ENCODE assay signal across 8 cellular contexts in genomic region chr17:48131216-48131824, GRCh38. TPM values are rescaled to one million over a fixed set of nuclear protein-coding genes. Genes with fewer than 3 reads are reported as not detected.
DNase-seq lines count a peak whose midpoint lies in the region; ATAC-seq, FAIRE-seq and TF ChIP-seq lines count a peak whose summit lies in the region.

No MANE protein-coding gene starts in this region.

- no peak overlapping the region for H3K4me2 ChIP-seq in HepG2 (ENCODE audit: low read depth, low read length)

- POLR2A ChIA-PET in A673 (lab: Charles Lee; ENCODE audit: low non-redundant PET): no interaction called here
- POLR2A ChIA-PET in HepG2 (lab: Yijun Ruan, JAX): interaction anchor here (1.5 kb wide), 1 partner anchor 106 kb away, joined by 4 read pairs; no protein-coding TSS in a partner anchor

- TF ChIP-seq POLR2A in GM12892 (IDR thresholded peaks at IDR 0.05; ENCODE audit: low read depth, low read length): no peak
- no peak for TF ChIP-seq POLR2A in HepG2 (IDR thresholded peaks at IDR 0.05; ENCODE audit: insufficient read depth in 1 of 2, low read depth in 2 of 2, low read length in 2 of 2)

- 39% methylated on average over 4 of the region's 4 CpGs for WGBS in HepG2 (ENCODE audit: low lambda C conversion rate)

- H3K27ac Mint-ChIP-seq in stimulated activated effector memory CD8-positive, alpha-beta T cell treated with anti-CD3 and anti-CD28 coated beads, Interleukin-12 subunit alpha, Interleukin-12 subunit beta, amount 100 ng/mL, for 72 hours: peak overlapping the region; percentile 30

- TF ChIP-seq CTCF in A673 (conservative IDR thresholded peaks at IDR 0.05; ENCODE audit: low read depth, low read length): peak; percentile 92
- TF ChIP-seq CTCF in WERI-Rb-1 (IDR thresholded peaks at IDR 0.05; ENCODE audit: low read depth, low read length): peak; percentile 91
- peak; percentile 91 for TF ChIP-seq CTCF in HepG2 (CRISPR knock-in tag; IDR thresholded peaks at IDR 0.05)

- H3K4me1 Mint-ChIP-seq in stimulated activated effector memory CD8-positive, alpha-beta T cell treated with anti-CD3 and anti-CD28 coated beads, Interleukin-12 subunit alpha, Interleukin-12 subunit beta, amount 100 ng/mL, for 72 hours: peaks cover 4% of the 10 kb centered on the region

- CTCF ChIA-PET in A673 (lab: Charles Lee) (interaction anchor here (0.6 to 0.7 kb wide), 10 partner anchors 9 to 467 kb away, joined by 4 to 15 read pairs (median 6); no protein-coding TSS in a partner anchor), HepG2 (lab: Yijun Ruan, JAX; ENCODE audit: low intra/inter-chr PET ratio, low total read pairs) (interaction anchor here (2.1 to 3.0 kb wide), 2 partner anchors 51 to 106 kb away, joined by 31 to 42 read pairs; no protein-coding TSS in a partner anchor)

- H3K27ac ChIP-seq in A673 (ENCODE audit: low read depth, low read length, poor library complexity, severe bottlenecking): no peak overlapping the region
- no peak overlapping the region for H3K27ac ChIP-seq in WERI-Rb-1
- H3K27ac ChIP-seq in HepG2 (ENCODE audit: extremely low read length, insufficient read depth, low read length): no peak overlapping the region

- H2AFZ ChIP-seq in HepG2 (ENCODE audit: low read length): no peak overlapping the region

- FAIRE-seq in GM12892 (lab: Jason Lieb, UNC) (peak; percentile 86), HepG2 (lab: Jason Lieb, UNC) (peak; percentile 85)

- H3K4me3 ChIP-seq in A673 (ENCODE audit: low read depth, low read length, poor library complexity, severe bottlenecking): no peak overlapping the region
- no peak overlapping the region for H3K4me3 ChIP-seq in WERI-Rb-1 (ENCODE audit: low read depth, low read length)
- H3K4me3 ChIP-seq in HepG2 (replicated peaks in 1 of 3; ENCODE audit: insufficient read depth in 1 of 3, low read depth in 2 of 3, low read length in 3 of 3): no peak overlapping the region

- BruUV-seq in A673 (replicated peaks; lab: Mats Ljungman, UMichigan): no TSS peak
- BruUV-seq in HepG2 (replicated peaks; lab: Mats Ljungman, UMichigan): no TSS peak

- H3K4me3 Mint-ChIP-seq in stimulated activated effector memory CD8-positive, alpha-beta T cell treated with anti-CD3 and anti-CD28 coated beads, Interleukin-12 subunit alpha, Interleukin-12 subunit beta, amount 100 ng/mL, for 72 hours: no peak overlapping the region

- peak; percentile 75 for TF ChIP-seq RAD21 in HepG2 (CRISPR knock-in tag; IDR thresholded peaks at IDR 0.05)

- in situ Hi-C loops in HepG2 (cut with HindIII; ENCODE audit: extremely low pct_ligation_motif_present, low pct_unique_long_range_greater_than_20kb): loop anchor here (5.0 kb wide), 1 partner anchor 49 kb away; no protein-coding TSS in a partner anchor

- H3K27me3 ChIP-seq in A673 (replicated peaks; ENCODE audit: insufficient read depth, low read depth, low read length, poor library complexity) (no peaks in the 10 kb centered on the region), WERI-Rb-1 (ENCODE audit: insufficient read depth, low read depth, severe bottlenecking) (no peaks in the 10 kb centered on the region), HepG2 (ENCODE audit: control insufficient read depth in 1 of 2, insufficient read depth in 2 of 2, low read length in 2 of 2) (peaks cover 0 to 6% of the 10 kb centered on the region in 2 experiments; a peak in 1 of 5 replicates)

- H3K4me1 ChIP-seq in A673 (ENCODE audit: insufficient read depth, low read length, poor library complexity, severe bottlenecking) (no peaks in the 10 kb centered on the region), HepG2 (ENCODE audit: insufficient read depth, low read length) (no peaks in the 10 kb centered on the region)

- H3K79me2 ChIP-seq in HepG2 (ENCODE audit: insufficient read depth, low read length): no peaks in the 10 kb centered on the region

- no peaks in the 10 kb centered on the region for H3K36me3 ChIP-seq in A673 (ENCODE audit: insufficient read depth, low read length, poor library complexity, severe bottlenecking)
- no peaks in the 10 kb centered on the region for H3K36me3 ChIP-seq in WERI-Rb-1
- H3K36me3 ChIP-seq in HepG2 (replicated peaks in 1 of 2; ENCODE audit: control insufficient read depth in 1 of 2, insufficient read depth in 2 of 2, low read length in 2 of 2): no peaks in the 10 kb centered on the region

- TF ChIP-seq EP300 in HepG2 (IDR thresholded peaks at IDR 0.05; ENCODE audit: low read depth in 2 of 2, low read length in 2 of 2): no peak
- TF ChIP-seq EP300 in HepG2 (CRISPR knock-in tag; IDR thresholded peaks at IDR 0.05; ENCODE audit: borderline replicate concordance): no peak

- intact Hi-C loops in A673 (cut with micrococcal nuclease; ENCODE audit: unreplicated experiment): loop anchor here (1.0 to 2.0 kb wide), 2 partner anchors 51 to 106 kb away; no protein-coding TSS in a partner anchor
- intact Hi-C loops in HepG2 (cut with micrococcal nuclease; ENCODE audit: unreplicated experiment): loop anchor here (1.0 kb wide), 2 partner anchors 51 to 105 kb away; no protein-coding TSS in a partner anchor

- H3K9me3 Mint-ChIP-seq in stimulated activated effector memory CD8-positive, alpha-beta T cell treated with anti-CD3 and anti-CD28 coated beads, Interleukin-12 subunit alpha, Interleukin-12 subunit beta, amount 100 ng/mL, for 72 hours: no peaks in the 10 kb centered on the region

- no peaks in the 10 kb centered on the region for H3K9me3 ChIP-seq in A673 (ENCODE audit: low read depth, low read length, poor library complexity, severe bottlenecking)
- H3K9me3 ChIP-seq in WERI-Rb-1 (ENCODE audit: severe bottlenecking): no peaks in the 10 kb centered on the region
- no peaks in the 10 kb centered on the region for H3K9me3 ChIP-seq in HepG2 (ENCODE audit: low read length)

- no peaks in the 10 kb centered on the region for H4K20me1 ChIP-seq in HepG2 (ENCODE audit: insufficient read depth, low read length)

- DNase-seq in A673 (ENCODE audit: low spot score) (peak; percentile 86), GM12892 (ENCODE audit: insufficient read length) (peak; percentile 35), NCI-H2107 (lab: John Stamatoyannopoulos, UW) (peak; percentile 60), WERI-Rb-1 (peak; percentile 83), dedifferentiated amniotic fluid mesenchymal stem cell (ENCODE audit: extremely low spot score) (peak; percentile 70), HepG2 (ENCODE audit: low spot score) (peak; percentile 74)
- peak; percentile 25 to 64 for DNase-seq in stimulated activated effector memory CD8-positive, alpha-beta T cell treated with anti-CD3 and anti-CD28 coated beads, Interleukin-12 subunit alpha, Interleukin-12 subunit beta, amount 100 ng/mL, for 72 hours (ENCODE audit: low spot score in 2 of 2)

- no peak overlapping the region for H3K9ac ChIP-seq in HepG2 (ENCODE audit: insufficient read depth, low read depth, low read length)

- ATAC-seq in HepG2 (peak; percentile 91), GM19351 (IDR thresholded peaks at IDR 0.05; ENCODE audit: unreplicated experiment) (no peak)
- ATAC-seq in stimulated activated effector memory CD8-positive, alpha-beta T cell treated with anti-CD3 and anti-CD28 coated beads, Interleukin-12 subunit alpha, Interleukin-12 subunit beta, amount 100 ng/mL, for 72 hours: peak; percentile 73

- peaks cover 69% of the 10 kb centered on the region for H3K36me3 Mint-ChIP-seq in stimulated activated effector memory CD8-positive, alpha-beta T cell treated with anti-CD3 and anti-CD28 coated beads, Interleukin-12 subunit alpha, Interleukin-12 subunit beta, amount 100 ng/mL, for 72 hours

RNA-seq across cellular contexts. Expression of gene SNX11, which starts 23.8 kb away (rescaled TPM):
- 25.1 and 27.6 TPM in 2 replicates for total RNA-seq in A673 (2021)
- 79.8 TPM for polyA plus RNA-seq in GM12892 (2012; ENCODE audit: missing spikeins)
- total RNA-seq in HepG2 (2016; rRNA removed; fragmentation: Illumina TruSeq; extraction: Trizol): 14.0 and 15.9 TPM in 2 replicates
- 6.2 and 6.3 TPM in 2 replicates for total RNA-seq in HepG2 (2016; cell fraction: cytosol; rRNA removed; fragmentation: Illumina TruSeq; extraction: Trizol; ENCODE audit: low read depth)
- total RNA-seq in HepG2 (2016; cell fraction: insoluble cytoplasmic fraction; rRNA removed; fragmentation: Illumina TruSeq; extraction: Trizol): 13.8 and 15.9 TPM in 2 replicates
- 14.3 and 16.5 TPM in 2 replicates for total RNA-seq in HepG2 (2016; cell fraction: membrane; rRNA removed; fragmentation: Illumina TruSeq; extraction: Trizol)
- 11.5 and 12.4 TPM in 2 replicates for total RNA-seq in HepG2 (2016; cell fraction: nucleus; rRNA removed; fragmentation: Illumina TruSeq; extraction: Trizol)
- 12.9 and 14.0 TPM in 2 replicates for polyA plus RNA-seq in HepG2 (2011; rRNA removed)
- 11.7 and 14.4 TPM in 2 replicates for polyA plus RNA-seq in HepG2 (2011; cell fraction: cytosol; rRNA removed)
- polyA plus RNA-seq in HepG2 (2011; cell fraction: nucleus; rRNA removed): 10.4 and 12.3 TPM in 2 replicates
- polyA plus RNA-seq in HepG2 (2012): 9.6 and 9.7 TPM in 2 replicates
- polyA plus RNA-seq in HepG2 (2016; cell fraction: cytosol; fragmentation: Illumina TruSeq; extraction: Trizol; ENCODE audit: low read depth): 4.2 TPM in 2 replicates
- polyA plus RNA-seq in HepG2 (2016; cell fraction: insoluble cytoplasmic fraction; fragmentation: Illumina TruSeq; extraction: Trizol; ENCODE audit: low read depth): 17.1 and 18.0 TPM in 2 replicates
- polyA plus RNA-seq in HepG2 (2016; cell fraction: membrane; fragmentation: Illumina TruSeq; extraction: Trizol; ENCODE audit: low read depth): 11.9 and 13.2 TPM in 2 replicates
- 19.4 and 22.2 TPM in 2 replicates for polyA plus RNA-seq in HepG2 (2016; cell fraction: nucleus; fragmentation: Illumina TruSeq; extraction: Trizol; ENCODE audit: insufficient read depth, low read depth)
- 14.4 and 17.8 TPM in 2 replicates for polyA minus RNA-seq in HepG2 (2011; rRNA and poly(A)+ RNA removed; ENCODE audit: low replicate concordance)
- 6.2 and 7.3 TPM in 2 replicates for polyA minus RNA-seq in HepG2 (2011; cell fraction: cytosol; rRNA and poly(A)+ RNA removed)
- polyA minus RNA-seq in HepG2 (2011; cell fraction: nucleus; rRNA and poly(A)+ RNA removed): 11.1 and 12.1 TPM in 2 replicates

RNA-seq across cellular contexts. Expression of gene CBX1, which starts 30.0 kb away (rescaled TPM):
- total RNA-seq in A673 (2021): 121 and 139 TPM in 2 replicates
- polyA plus RNA-seq in GM12892 (2012; ENCODE audit: missing spikeins): 78.8 TPM
- total RNA-seq in HepG2 (2016; rRNA removed; fragmentation: Illumina TruSeq; extraction: Trizol): 108 and 143 TPM in 2 replicates
- 16.2 and 17.8 TPM in 2 replicates for total RNA-seq in HepG2 (2016; cell fraction: cytosol; rRNA removed; fragmentation: Illumina TruSeq; extraction: Trizol; ENCODE audit: low read depth)
- total RNA-seq in HepG2 (2016; cell fraction: insoluble cytoplasmic fraction; rRNA removed; fragmentation: Illumina TruSeq; extraction: Trizol): 108 and 140 TPM in 2 replicates
- 67.2 and 72.5 TPM in 2 replicates for total RNA-seq in HepG2 (2016; cell fraction: membrane; rRNA removed; fragmentation: Illumina TruSeq; extraction: Trizol)
- total RNA-seq in HepG2 (2016; cell fraction: nucleus; rRNA removed; fragmentation: Illumina TruSeq; extraction: Trizol): 42.1 and 47.3 TPM in 2 replicates
- polyA plus RNA-seq in HepG2 (2011; rRNA removed): 14.1 and 17.8 TPM in 2 replicates
- polyA plus RNA-seq in HepG2 (2011; cell fraction: cytosol; rRNA removed): 10.3 and 14.7 TPM in 2 replicates
- 6.8 and 9.2 TPM in 2 replicates for polyA plus RNA-seq in HepG2 (2011; cell fraction: nucleus; rRNA removed)
- polyA plus RNA-seq in HepG2 (2012): 50.0 and 59.7 TPM in 2 replicates
- 17.9 and 19.4 TPM in 2 replicates for polyA plus RNA-seq in HepG2 (2016; cell fraction: cytosol; fragmentation: Illumina TruSeq; extraction: Trizol; ENCODE audit: low read depth)
- 155 TPM in 2 replicates for polyA plus RNA-seq in HepG2 (2016; cell fraction: insoluble cytoplasmic fraction; fragmentation: Illumina TruSeq; extraction: Trizol; ENCODE audit: low read depth)
- 52.8 TPM in 2 replicates for polyA plus RNA-seq in HepG2 (2016; cell fraction: membrane; fragmentation: Illumina TruSeq; extraction: Trizol; ENCODE audit: low read depth)
- polyA plus RNA-seq in HepG2 (2016; cell fraction: nucleus; fragmentation: Illumina TruSeq; extraction: Trizol; ENCODE audit: insufficient read depth, low read depth): 70.7 and 71.8 TPM in 2 replicates
- 6.5 and 6.7 TPM in 2 replicates for polyA minus RNA-seq in HepG2 (2011; rRNA and poly(A)+ RNA removed; ENCODE audit: low replicate concordance)
- 12.5 and 14.1 TPM in 2 replicates for polyA minus RNA-seq in HepG2 (2011; cell fraction: cytosol; rRNA and poly(A)+ RNA removed)
- 9.0 and 9.3 TPM in 2 replicates for polyA minus RNA-seq in HepG2 (2011; cell fraction: nucleus; rRNA and poly(A)+ RNA removed)

Comparison
In these comparisons a context has a peak if more than half of its experiments do, and no peak if none do; other contexts are left out.
1. DNase-seq: peak in every context shown above with its lines; median percentile 86 in A673; 83 in WERI-Rb-1; 74 in HepG2; 70 in dedifferentiated amniotic fluid mesenchymal stem cell; 60 in NCI-H2107; 44 in stimulated activated effector memory CD8-positive, alpha-beta T cell treated with anti-CD3 and anti-CD28 coated beads, Interleukin-12 subunit alpha, Interleukin-12 subunit beta, amount 100 ng/mL, for 72 hours; 35 in GM12892.